Comparison of ENCODE assay signal across 2 cellular contexts in the genomic region with DNA sequence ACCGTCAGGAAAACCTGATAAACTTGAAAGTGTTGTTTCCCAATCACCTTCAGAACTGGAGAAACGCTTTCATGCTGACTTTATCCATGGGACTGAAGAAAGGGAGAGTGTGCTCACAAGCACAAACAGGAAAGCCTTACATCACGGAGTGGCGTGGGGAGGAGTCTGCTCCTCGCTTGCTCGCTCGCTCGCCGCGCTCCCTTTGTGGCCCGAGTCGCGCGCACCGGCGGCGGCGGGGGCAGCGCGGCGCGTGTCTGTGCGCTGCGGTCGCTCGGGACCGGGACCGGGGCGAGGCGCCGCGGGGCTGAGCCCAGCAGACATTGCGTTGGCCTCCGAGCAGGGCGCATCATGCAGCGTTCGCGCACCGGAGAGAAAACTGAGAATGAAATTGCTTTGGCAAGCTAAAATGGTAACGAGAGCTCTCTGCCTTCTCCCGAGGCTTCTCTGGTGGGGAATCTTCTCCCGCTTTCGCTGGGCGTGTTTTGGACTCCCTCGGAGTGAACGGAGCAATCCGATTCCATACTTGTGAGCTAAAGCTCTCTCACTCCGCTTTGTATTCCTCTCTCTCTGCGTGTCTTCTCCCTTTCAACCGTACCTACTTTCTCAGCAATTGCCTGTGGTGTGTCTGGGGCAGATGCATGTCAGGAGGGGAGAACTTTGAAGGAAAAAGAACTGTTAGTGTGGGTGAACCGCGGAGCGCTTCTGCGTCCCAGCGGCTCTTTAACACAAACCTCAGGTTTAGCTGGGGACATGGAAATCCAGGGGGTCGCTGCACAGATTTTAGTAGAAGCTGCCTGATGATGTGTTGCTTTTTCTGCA.
TF ChIP-seq lines count a peak whose summit lies in the region.

TSS of gene RGL1 (plus strand) at position 205 of the 819 bp plus-strand sequence. CDS start at position 383, 178 bp downstream.

TF ChIP-seq in GM23338, 12 proteins besides CTCF, POLR2A, EP300 and RAD21 (continued from another document):
- TF ChIP-seq JUNB (IDR thresholded peaks at IDR 0.05; ENCODE audit: unreplicated experiment) (no peak), EZH2 (IDR thresholded peaks at IDR 0.05; ENCODE audit: low read depth, unreplicated experiment) (no peak), ETS1 (IDR thresholded peaks at IDR 0.05) (no peak), POLR2AphosphoS5 (IDR thresholded peaks at IDR 0.05; ENCODE audit: low read depth) (no peak), CREB1 (CRISPR knock-in tag; IDR thresholded peaks at IDR 0.05; ENCODE audit: low read depth) (no peak)
- TF ChIP-seq, protein P1, sequence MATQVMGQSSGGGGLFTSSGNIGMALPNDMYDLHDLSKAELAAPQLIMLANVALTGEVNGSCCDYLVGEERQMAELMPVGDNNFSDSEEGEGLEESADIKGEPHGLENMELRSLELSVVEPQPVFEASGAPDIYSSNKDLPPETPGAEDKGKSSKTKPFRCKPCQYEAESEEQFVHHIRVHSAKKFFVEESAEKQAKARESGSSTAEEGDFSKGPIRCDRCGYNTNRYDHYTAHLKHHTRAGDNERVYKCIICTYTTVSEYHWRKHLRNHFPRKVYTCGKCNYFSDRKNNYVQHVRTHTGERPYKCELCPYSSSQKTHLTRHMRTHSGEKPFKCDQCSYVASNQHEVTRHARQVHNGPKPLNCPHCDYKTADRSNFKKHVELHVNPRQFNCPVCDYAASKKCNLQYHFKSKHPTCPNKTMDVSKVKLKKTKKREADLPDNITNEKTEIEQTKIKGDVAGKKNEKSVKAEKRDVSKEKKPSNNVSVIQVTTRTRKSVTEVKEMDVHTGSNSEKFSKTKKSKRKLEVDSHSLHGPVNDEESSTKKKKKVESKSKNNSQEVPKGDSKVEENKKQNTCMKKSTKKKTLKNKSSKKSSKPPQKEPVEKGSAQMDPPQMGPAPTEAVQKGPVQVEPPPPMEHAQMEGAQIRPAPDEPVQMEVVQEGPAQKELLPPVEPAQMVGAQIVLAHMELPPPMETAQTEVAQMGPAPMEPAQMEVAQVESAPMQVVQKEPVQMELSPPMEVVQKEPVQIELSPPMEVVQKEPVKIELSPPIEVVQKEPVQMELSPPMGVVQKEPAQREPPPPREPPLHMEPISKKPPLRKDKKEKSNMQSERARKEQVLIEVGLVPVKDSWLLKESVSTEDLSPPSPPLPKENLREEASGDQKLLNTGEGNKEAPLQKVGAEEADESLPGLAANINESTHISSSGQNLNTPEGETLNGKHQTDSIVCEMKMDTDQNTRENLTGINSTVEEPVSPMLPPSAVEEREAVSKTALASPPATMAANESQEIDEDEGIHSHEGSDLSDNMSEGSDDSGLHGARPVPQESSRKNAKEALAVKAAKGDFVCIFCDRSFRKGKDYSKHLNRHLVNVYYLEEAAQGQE (IDR thresholded peaks at IDR 0.05; ENCODE audit: unreplicated experiment) = no peak

TF ChIP-seq in H1, 55 proteins besides CTCF, POLR2A, EP300 and RAD21:
- TF ChIP-seq HDAC2 (IDR thresholded peaks at IDR 0.05; ENCODE audit: borderline replicate concordance in 1 of 2, low read depth in 2 of 2, low read length in 2 of 2) (0 out of 4 replicates have a peak, but pooled peaks of 1 of the 2 experiments have one; percentile 23), POLR2AphosphoS5 (IDR thresholded peaks at IDR 0.05; ENCODE audit: low read depth, low read length) (peak; percentile 43), ASH2L (IDR thresholded peaks at IDR 0.05; ENCODE audit: low read length) (peak; percentile 89), EZH2 (IDR thresholded peaks at IDR 0.05; ENCODE audit: low read depth, low read length, severe bottlenecking) (peak; percentile 57), SUZ12 (IDR thresholded peaks at IDR 0.05; ENCODE audit: low read length) (peak; percentile 72; the same call in 1 of the 2 replicates), TAF1 (IDR thresholded peaks at IDR 0.05; ENCODE audit: low read depth, low read length) (peak; percentile 76), KDM4A (IDR thresholded peaks at IDR 0.05; ENCODE audit: low read depth, low read length, severe bottlenecking) (peak; percentile 79), CEBPB (IDR thresholded peaks at IDR 0.05; ENCODE audit: low read depth, low read length) (peak; percentile 21; the same call in 1 of the 2 replicates), FOSL1 (IDR thresholded peaks at IDR 0.05; ENCODE audit: insufficient read depth, low read depth, low read length) (no peak), CHD2 (IDR thresholded peaks at IDR 0.05; ENCODE audit: low read length) (no peak), TCF12 (IDR thresholded peaks at IDR 0.05; ENCODE audit: low read depth, low read length) (no peak), MAX (IDR thresholded peaks at IDR 0.05) (peak; percentile 32; the same call in 1 of the 2 replicates), RBBP5 (IDR thresholded peaks at IDR 0.05; ENCODE audit: borderline replicate concordance, low read depth, low read length) (peak; percentile 66; the same call in 1 of the 2 replicates)
- TF ChIP-seq, protein P2, sequence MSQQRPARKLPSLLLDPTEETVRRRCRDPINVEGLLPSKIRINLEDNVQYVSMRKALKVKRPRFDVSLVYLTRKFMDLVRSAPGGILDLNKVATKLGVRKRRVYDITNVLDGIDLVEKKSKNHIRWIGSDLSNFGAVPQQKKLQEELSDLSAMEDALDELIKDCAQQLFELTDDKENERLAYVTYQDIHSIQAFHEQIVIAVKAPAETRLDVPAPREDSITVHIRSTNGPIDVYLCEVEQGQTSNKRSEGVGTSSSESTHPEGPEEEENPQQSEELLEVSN (IDR thresholded peaks at IDR 0.05) = no peak
